ENCODE assay signal across 13 cellular contexts in genomic region chr18:62942578-62942977, GRCh38.
"Had no signal": no experiment of that assay in that cellular context is flagged by ENCODE, and none has a peak within 500 bp of the region (broad histone marks: within the 10 kb centered on the region; RNA-seq: fewer than 3 reads in every experiment).

No MANE protein-coding gene starts in this region.

- H3K27me3 Mint-ChIP-seq: naive thymus-derived CD4-positive, alpha-beta T cell; stimulated activated naive B cell treated with anti-CD40 and anti-IgM and Interleukin-4, amounts not matched to agents 10 μg/mL and 1 μg/mL and 100 μg/mL, for 72 hours had no signal

- H3K79me2 ChIP-seq: hepatocyte, parathyroid adenoma had no signal

- ATAC-seq: left lung; mucosa of descending colon; naive thymus-derived CD4-positive, alpha-beta T cell; stimulated activated naive B cell treated with anti-CD40 and anti-IgM and Interleukin-4, amounts not matched to agents 10 μg/mL and 1 μg/mL and 100 μg/mL, for 72 hours had no signal

- H3K4me1 Mint-ChIP-seq: endodermal cell had no signal

- H3K9ac ChIP-seq: parathyroid adenoma had no signal

- H3K9me3 Mint-ChIP-seq: endodermal cell; naive thymus-derived CD4-positive, alpha-beta T cell; stimulated activated naive B cell treated with anti-CD40 and anti-IgM and Interleukin-4, amounts not matched to agents 10 μg/mL and 1 μg/mL and 100 μg/mL, for 72 hours had no signal

- H3K4me3 ChIP-seq: hepatocyte, left lung, mucosa of descending colon, tibial nerve had no signal

- H3K27ac ChIP-seq: hepatocyte, parathyroid adenoma had no signal

- H3K4me3 Mint-ChIP-seq: endodermal cell; naive thymus-derived CD4-positive, alpha-beta T cell; stimulated activated naive B cell treated with anti-CD40 and anti-IgM and Interleukin-4, amounts not matched to agents 10 μg/mL and 1 μg/mL and 100 μg/mL, for 72 hours had no signal

- H3K27ac Mint-ChIP-seq: endodermal cell; naive thymus-derived CD4-positive, alpha-beta T cell; stimulated activated naive B cell treated with anti-CD40 and anti-IgM and Interleukin-4, amounts not matched to agents 10 μg/mL and 1 μg/mL and 100 μg/mL, for 72 hours had no signal

- H2AFZ ChIP-seq: hepatocyte, parathyroid adenoma had no signal

- H3K4me2 ChIP-seq: hepatocyte had no signal

- H3K9me3 ChIP-seq: left lung, mucosa of descending colon, tibial nerve had no signal

- DNase-seq: activated naive CD4-positive, alpha-beta T cell treated with Interleukin-2 at 50 U/mL for 16 hours; activated T-cell treated with anti-CD3 and anti-CD28 coated beads for 4 hours; aorta; endodermal cell; islet precursor cell; left lung; mucosa of descending colon; naive thymus-derived CD4-positive, alpha-beta T cell; stimulated activated CD4-positive, alpha-beta T cell treated with anti-CD3 and anti-CD28 coated beads, Interleukin-2, amount 100 ng/mL, for 48 hours; stimulated activated naive B cell treated with anti-CD40 and anti-IgM and Interleukin-4, amounts not matched to agents 10 μg/mL and 1 μg/mL and 100 μg/mL, for 72 hours had no signal

- H3K27me3 ChIP-seq: hepatocyte, left lung, tibial nerve had no signal
